ENCODE assay signal across 1 cellular context in the genomic region with DNA sequence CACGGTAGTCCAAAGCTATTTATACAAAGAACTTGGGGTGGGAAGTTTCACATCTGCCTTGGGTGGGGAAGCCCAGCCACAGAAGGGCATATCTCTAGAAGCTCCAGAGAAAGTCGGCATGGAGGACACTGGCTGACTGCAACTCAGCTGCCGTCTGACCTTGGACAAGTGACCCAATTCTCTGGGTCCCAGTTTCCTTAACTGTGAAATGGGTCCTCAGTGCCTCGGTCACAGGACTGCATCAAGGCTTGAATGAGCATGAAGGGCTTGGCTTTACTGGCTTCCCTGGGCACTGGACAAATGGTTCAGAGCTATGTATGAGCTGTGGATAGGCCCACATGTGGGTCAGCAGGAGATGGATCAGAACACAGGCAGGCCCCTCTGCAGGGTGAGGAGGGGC.
TF ChIP-seq lines count a peak whose summit lies in the region.

No MANE protein-coding gene starts in this region.

TF ChIP-seq in HepG2, 621 proteins besides CTCF, POLR2A, EP300 and RAD21:
- TF ChIP-seq ZNF629 (CRISPR knock-in tag; conservative IDR thresholded peaks at IDR 0.05) (peak; percentile 94), ZNF570 (CRISPR knock-in tag; IDR thresholded peaks at IDR 0.05; ENCODE audit: borderline replicate concordance) (no peak), ESRRA (CRISPR knock-in tag; IDR thresholded peaks at IDR 0.05; ENCODE audit: low read depth) (peak; percentile 94), ZNF326 (CRISPR knock-in tag; IDR thresholded peaks at IDR 0.05; ENCODE audit: borderline replicate concordance) (no peak), ZMYM3 (CRISPR knock-in tag; IDR thresholded peaks at IDR 0.05) (peak; percentile 80), PITX1 (CRISPR knock-in tag; IDR thresholded peaks at IDR 0.05) (peak; percentile 38; the same call in 1 of the 2 replicates)
- TF ChIP-seq, protein P1, sequence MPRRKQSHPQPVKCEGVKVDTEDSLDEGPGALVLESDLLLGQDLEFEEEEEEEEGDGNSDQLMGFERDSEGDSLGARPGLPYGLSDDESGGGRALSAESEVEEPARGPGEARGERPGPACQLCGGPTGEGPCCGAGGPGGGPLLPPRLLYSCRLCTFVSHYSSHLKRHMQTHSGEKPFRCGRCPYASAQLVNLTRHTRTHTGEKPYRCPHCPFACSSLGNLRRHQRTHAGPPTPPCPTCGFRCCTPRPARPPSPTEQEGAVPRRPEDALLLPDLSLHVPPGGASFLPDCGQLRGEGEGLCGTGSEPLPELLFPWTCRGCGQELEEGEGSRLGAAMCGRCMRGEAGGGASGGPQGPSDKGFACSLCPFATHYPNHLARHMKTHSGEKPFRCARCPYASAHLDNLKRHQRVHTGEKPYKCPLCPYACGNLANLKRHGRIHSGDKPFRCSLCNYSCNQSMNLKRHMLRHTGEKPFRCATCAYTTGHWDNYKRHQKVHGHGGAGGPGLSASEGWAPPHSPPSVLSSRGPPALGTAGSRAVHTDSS (CRISPR knock-in tag; conservative IDR thresholded peaks at IDR 0.05), result no peak
- TF ChIP-seq, protein P2, sequence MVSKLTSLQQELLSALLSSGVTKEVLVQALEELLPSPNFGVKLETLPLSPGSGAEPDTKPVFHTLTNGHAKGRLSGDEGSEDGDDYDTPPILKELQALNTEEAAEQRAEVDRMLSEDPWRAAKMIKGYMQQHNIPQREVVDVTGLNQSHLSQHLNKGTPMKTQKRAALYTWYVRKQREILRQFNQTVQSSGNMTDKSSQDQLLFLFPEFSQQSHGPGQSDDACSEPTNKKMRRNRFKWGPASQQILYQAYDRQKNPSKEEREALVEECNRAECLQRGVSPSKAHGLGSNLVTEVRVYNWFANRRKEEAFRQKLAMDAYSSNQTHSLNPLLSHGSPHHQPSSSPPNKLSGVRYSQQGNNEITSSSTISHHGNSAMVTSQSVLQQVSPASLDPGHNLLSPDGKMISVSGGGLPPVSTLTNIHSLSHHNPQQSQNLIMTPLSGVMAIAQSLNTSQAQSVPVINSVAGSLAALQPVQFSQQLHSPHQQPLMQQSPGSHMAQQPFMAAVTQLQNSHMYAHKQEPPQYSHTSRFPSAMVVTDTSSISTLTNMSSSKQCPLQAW (CRISPR knock-in tag; IDR thresholded peaks at IDR 0.05), result no peak
